8 cellular contexts compared by ENCODE assay signal in the genomic region with DNA sequence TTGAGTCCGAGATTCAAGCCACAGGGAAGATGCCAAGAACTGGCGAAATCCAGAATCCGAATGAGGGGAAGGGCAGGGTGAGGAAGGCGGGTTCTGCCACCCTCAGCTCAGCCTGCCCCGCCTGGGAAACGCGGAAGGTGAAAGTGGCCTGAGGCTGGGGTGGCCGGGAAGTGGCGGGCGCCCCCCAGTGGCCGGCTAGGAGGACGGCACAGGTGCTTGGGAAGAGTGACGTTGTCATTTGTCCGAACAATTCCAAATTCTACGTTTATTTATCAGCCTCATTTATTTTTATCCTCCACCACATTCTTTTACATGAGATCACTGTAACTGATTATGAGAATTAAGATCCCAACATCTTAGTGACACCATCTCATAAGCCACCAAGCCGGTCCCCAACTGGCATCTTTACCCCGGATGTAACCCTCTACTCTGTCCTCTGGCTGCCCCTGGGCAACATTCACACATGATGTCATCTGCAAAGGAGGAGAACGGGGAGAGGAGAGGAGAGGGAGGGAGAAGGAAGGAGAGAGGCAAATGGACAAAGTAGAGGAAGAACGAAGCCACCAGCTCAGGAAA. TPM values are rescaled to one million over a fixed set of nuclear protein-coding genes. Genes with fewer than 3 reads are reported as not detected.
DNase-seq lines count a peak whose midpoint lies in the region; ATAC-seq and TF ChIP-seq lines count a peak whose summit lies in the region.

No MANE protein-coding gene starts in this region.

- TF ChIP-seq POLR2A in adrenal gland (IDR thresholded peaks at IDR 0.05) (no peak), gastrocnemius medialis (IDR thresholded peaks at IDR 0.05) (no peak)

- ATAC-seq in left ventricle myocardium superior (peak; percentile 90), gastrocnemius medialis (peak; percentile 66 to 72), GM18498 (IDR thresholded peaks at IDR 0.05; ENCODE audit: unreplicated experiment) (no peak)

- H3K9me2 ChIP-seq in SU-DHL-6 (replicated peaks; ENCODE audit: insufficient read depth, low read length), result no peaks in the 10 kb centered on the region

- no peaks in the 10 kb centered on the region for H3K4me1 ChIP-seq in adrenal gland (replicated peaks in 1 of 2)
- H3K4me1 ChIP-seq in gastrocnemius medialis, result no peaks in the 10 kb centered on the region

- H3K9ac ChIP-seq in SU-DHL-6 (ENCODE audit: low read length), result peak overlapping the region; percentile 28; the same call in 1 of the 2 replicates

- H3K27me3 ChIP-seq in SU-DHL-6 (ENCODE audit: low read length) (no peaks in the 10 kb centered on the region), adrenal gland (peaks cover 24% of the 10 kb centered on the region), gastrocnemius medialis (peaks cover 9 to 19% (median 10%) of the 10 kb centered on the region in 3 donors)

- no peaks in the 10 kb centered on the region for H3K79me2 ChIP-seq in SU-DHL-6 (ENCODE audit: insufficient read depth, low read length)

- H4K20me1 ChIP-seq in SU-DHL-6 (ENCODE audit: low read depth, low read length), result no peaks in the 10 kb centered on the region

- intact Hi-C loops in adrenal gland (cut with DNase I) (loop anchor here in 1 of 2 donors (5.0 to 10.0 kb wide), 2 partner anchors 92 to 160 kb away; partner anchors contain the start of gene ARHGAP23), left ventricle myocardium superior (cut with micrococcal nuclease) (no loop called here), gastrocnemius medialis (cut with DNase I; ENCODE audit: low total_unique reads) (loop anchor here (1.0 kb wide), 2 partner anchors 26 to 92 kb away; no protein-coding TSS in a partner anchor)

- no peaks in the 10 kb centered on the region for H3K36me3 ChIP-seq in SU-DHL-6 (ENCODE audit: low read length)
- no peaks in the 10 kb centered on the region for H3K36me3 ChIP-seq in adrenal gland (replicated peaks in 1 of 2)
- no peaks in the 10 kb centered on the region for H3K36me3 ChIP-seq in gastrocnemius medialis

- no peak overlapping the region for H3K4me3 ChIP-seq in SU-DHL-6 (ENCODE audit: insufficient read depth, low read length, poor library complexity, severe bottlenecking)
- H3K4me3 ChIP-seq in adrenal gland, result no peak overlapping the region
- H3K4me3 ChIP-seq in gastrocnemius medialis, result no peak overlapping the region

- in situ Hi-C loops in gastrocnemius medialis (cut with MboI; ENCODE audit: low sequenced_read_pairs in 4 of 4), result no loop called here

- TF ChIP-seq CTCF in LNCAP (IDR thresholded peaks at IDR 0.05), result peak; percentile 99
- TF ChIP-seq CTCF in SU-DHL-6 (IDR thresholded peaks at IDR 0.05; ENCODE audit: insufficient read depth, low read length, poor library complexity, severe bottlenecking), result peak; percentile 82
- TF ChIP-seq CTCF in adrenal gland (IDR thresholded peaks at IDR 0.05), result peak; percentile 86 to 98 (median 90)
- peak; percentile 69 to 94 (median 87) for TF ChIP-seq CTCF in gastrocnemius medialis (IDR thresholded peaks at IDR 0.05 in 4 of 5, conservative IDR thresholded peaks at IDR 0.05 in 1 of 5)

- H3K9me3 ChIP-seq in SU-DHL-6 (ENCODE audit: insufficient read depth, low read length), result no peaks in the 10 kb centered on the region
- no peaks in the 10 kb centered on the region for H3K9me3 ChIP-seq in adrenal gland (replicated peaks in 1 of 3)
- no peaks in the 10 kb centered on the region for H3K9me3 ChIP-seq in gastrocnemius medialis

- H3F3A ChIP-seq in SU-DHL-6 (ENCODE audit: insufficient read depth), result no peaks in the 10 kb centered on the region

- 11 to 12% (median 12%) methylated on average over 19 of the region's 19 CpGs for WGBS in adrenal gland, 4 donors

- DNase-seq in Daoy (ENCODE audit: low read depth) (peak; percentile 68), adrenal gland (peak; percentile 58 to 81 (median 65)), left ventricle myocardium superior (peak; percentile 79), gastrocnemius medialis (peak; percentile 10 to 19), GF-D8 (lab: John Stamatoyannopoulos, UW) (no peak)

- H3K27ac ChIP-seq in SU-DHL-6 (ENCODE audit: low read depth, low read length), result no peak overlapping the region
- peak overlapping the region in 1 of 5 donors; percentile 65 for H3K27ac ChIP-seq in adrenal gland
- H3K27ac ChIP-seq in gastrocnemius medialis, result no peak overlapping the region

- peak overlapping the region; percentile 26 for H3K4me2 ChIP-seq in SU-DHL-6 (ENCODE audit: low read depth, low read length, poor library complexity, severe bottlenecking)

- peak overlapping the region; percentile 44 for H2AFZ ChIP-seq in SU-DHL-6 (ENCODE audit: low read depth, low read length, severe bottlenecking)

RNA-seq across cellular contexts. Expression of gene SRCIN1, which starts 21.3 kb away (rescaled TPM):
- total RNA-seq in Daoy (2014; rRNA removed; shearing (Covaris generic)), result 0.03 and 0.80 TPM in 2 replicates
- total RNA-seq in adrenal gland (1 to 10 TPM in 3 of 8 donors, under 1 TPM in 3, not detected in 2; 0.48 to 7.2 (median 1.6) TPM), left ventricle myocardium superior (1.4 TPM), gastrocnemius medialis (under 1 TPM in 1 of 4 donors, not detected in 3; 0.24 TPM)
- 10 to 100 TPM in 1 of 3 donors, 1 to 10 TPM in 2; 1.0 to 33.1 (median 4.7) TPM for polyA plus RNA-seq in adrenal gland
